In genomic region chr22:25374871-25375270, GRCh38 we compare ENCODE assay signal across 1 cellular context.
TF ChIP-seq lines count a peak whose summit lies in the region.

No MANE protein-coding gene starts in this region.

TF ChIP-seq in WTC11, 78 proteins besides CTCF, POLR2A, EP300 and RAD21 (continued from another document):
- no peak for TF ChIP-seq FOXJ3 (CRISPR knock-in tag; IDR thresholded peaks at IDR 0.05; ENCODE audit: borderline replicate concordance)
- TF ChIP-seq ZSCAN18 (CRISPR knock-in tag; IDR thresholded peaks at IDR 0.05) = no peak
- TF ChIP-seq TCF7 (CRISPR knock-in tag; IDR thresholded peaks at IDR 0.05; ENCODE audit: low read depth) = no peak
- no peak for TF ChIP-seq CREM (CRISPR knock-in tag; IDR thresholded peaks at IDR 0.05)
- TF ChIP-seq ESRRA (CRISPR knock-in tag; IDR thresholded peaks at IDR 0.05; ENCODE audit: borderline replicate concordance) = no peak
- no peak for TF ChIP-seq IRF1 (CRISPR knock-in tag; IDR thresholded peaks at IDR 0.05)
- TF ChIP-seq ETV6 (CRISPR knock-in tag; IDR thresholded peaks at IDR 0.05) = no peak
- TF ChIP-seq AR (CRISPR knock-in tag; IDR thresholded peaks at IDR 0.05) = no peak
- TF ChIP-seq ERG (CRISPR knock-in tag; IDR thresholded peaks at IDR 0.05) = no peak
- TF ChIP-seq AFF4 (CRISPR knock-in tag; IDR thresholded peaks at IDR 0.05; ENCODE audit: borderline replicate concordance) = no peak
